ENCODE assay signal across 16 cellular contexts in genomic region chr12:77599782-77600491, GRCh38.
DNase-seq lines count a peak whose midpoint lies in the region; ATAC-seq and TF ChIP-seq lines count a peak whose summit lies in the region.
"Had no signal": no experiment of that assay in that cellular context is flagged by ENCODE, and none has a peak within 500 bp of the region (broad histone marks: within the 10 kb centered on the region; RNA-seq: fewer than 3 reads in every experiment).

No MANE protein-coding gene starts in this region.

- H3K4me1 ChIP-seq in lower lobe of right lung, result no peaks in the 10 kb centered on the region
- H3K4me1 ChIP-seq: breast epithelium had no signal

- H3K27ac Mint-ChIP-seq in nephron, result peak overlapping the region; percentile 15 to 52 (median 44)
- H3K27ac Mint-ChIP-seq: activated CD4-positive, alpha-beta T cell treated with anti-CD3 and anti-CD28 coated beads, Interleukin-2, amount 10 ng/mL, durations not matched to agents 24 days and 14 days had no signal

- no peak for DNase-seq in lower lobe of right lung
- no peak for DNase-seq in stimulated activated CD4-positive, alpha-beta T cell treated with anti-CD3 and anti-CD28 coated beads, Interleukin-4, amount 100 ng/mL, for 4 hours
- DNase-seq: activated CD4-positive, alpha-beta T cell treated with anti-CD3 and anti-CD28 coated beads, Interleukin-2, amount 10 ng/mL, durations not matched to agents 24 days and 14 days; C1 segment of cervical spinal cord; hippocampal formation; mammary epithelial cell; NCI-H2081 treated with DMSO at 0.1 percent for 48 hours; stimulated activated naive CD4-positive, alpha-beta T cell treated with Interleukin-2 at 50 U/mL for 16 hours; SW 1271 had no signal

- peaks cover 26% of the 10 kb centered on the region for H3K4me1 Mint-ChIP-seq in nephron
- H3K4me1 Mint-ChIP-seq: activated CD4-positive, alpha-beta T cell treated with anti-CD3 and anti-CD28 coated beads, Interleukin-2, amount 10 ng/mL, durations not matched to agents 24 days and 14 days had no signal

- H3K27ac ChIP-seq in lower lobe of right lung, result no peak overlapping the region
- H3K27ac ChIP-seq: breast epithelium had no signal

- no peaks in the 10 kb centered on the region for H3K27me3 Mint-ChIP-seq in nephron (ENCODE audit: low read depth)
- H3K27me3 Mint-ChIP-seq: activated CD4-positive, alpha-beta T cell treated with anti-CD3 and anti-CD28 coated beads, Interleukin-2, amount 10 ng/mL, durations not matched to agents 24 days and 14 days had no signal

- H3K9me3 ChIP-seq in lower lobe of right lung, result no peaks in the 10 kb centered on the region
- H3K9me3 ChIP-seq: breast epithelium had no signal

- TF ChIP-seq CTCF in nephron (IDR thresholded peaks at IDR 0.05; ENCODE audit: unreplicated experiment in 3 of 3), result no peak
- no peak for TF ChIP-seq CTCF in lower lobe of right lung (IDR thresholded peaks at IDR 0.05)

- no peaks in the 10 kb centered on the region for H3K27me3 ChIP-seq in lower lobe of right lung (ENCODE audit: low read depth)
- H3K27me3 ChIP-seq: breast epithelium had no signal

- no peaks in the 10 kb centered on the region for H3K36me3 Mint-ChIP-seq in nephron (ENCODE audit: low read depth)

- H3K36me3 ChIP-seq in lower lobe of right lung, result no peaks in the 10 kb centered on the region
- H3K36me3 ChIP-seq: breast epithelium had no signal

- no peaks in the 10 kb centered on the region for H3K9me3 Mint-ChIP-seq in nephron
- H3K9me3 Mint-ChIP-seq: activated CD4-positive, alpha-beta T cell treated with anti-CD3 and anti-CD28 coated beads, Interleukin-2, amount 10 ng/mL, durations not matched to agents 24 days and 14 days had no signal

- intact Hi-C loops in lower lobe of right lung (cut with DNase I), result no loop called here

- H3K4me3 Mint-ChIP-seq in nephron, result no peak overlapping the region
- H3K4me3 Mint-ChIP-seq: activated CD4-positive, alpha-beta T cell treated with anti-CD3 and anti-CD28 coated beads, Interleukin-2, amount 10 ng/mL, durations not matched to agents 24 days and 14 days had no signal

- H3K4me3 ChIP-seq in lower lobe of right lung, result no peak overlapping the region
- H3K4me3 ChIP-seq: breast epithelium had no signal

- ATAC-seq in GM18873 (IDR thresholded peaks at IDR 0.05; ENCODE audit: low FRiP score, unreplicated experiment) (peak; percentile 79), GM21786 (IDR thresholded peaks at IDR 0.05; ENCODE audit: unreplicated experiment) (peak; percentile 82), HG03342 (IDR thresholded peaks at IDR 0.05; ENCODE audit: unreplicated experiment) (peak; percentile 73), lower lobe of right lung (no peak), HG02885 (IDR thresholded peaks at IDR 0.05; ENCODE audit: poor library complexity, unreplicated experiment) (no peak), GM21360 (IDR thresholded peaks at IDR 0.05; ENCODE audit: unreplicated experiment) (no peak)

Comparison
In these comparisons a context has a peak if more than half of its experiments do, and no peak if none do; other contexts are left out.
1. ATAC-seq: peak in GM18873 (single experiment), GM21786 (single experiment) and HG03342 (single experiment); none in lower lobe of right lung (0 of 2), HG02885 (single experiment) and GM21360 (single experiment).